20 cellular contexts compared by ENCODE assay signal in the genomic region with DNA sequence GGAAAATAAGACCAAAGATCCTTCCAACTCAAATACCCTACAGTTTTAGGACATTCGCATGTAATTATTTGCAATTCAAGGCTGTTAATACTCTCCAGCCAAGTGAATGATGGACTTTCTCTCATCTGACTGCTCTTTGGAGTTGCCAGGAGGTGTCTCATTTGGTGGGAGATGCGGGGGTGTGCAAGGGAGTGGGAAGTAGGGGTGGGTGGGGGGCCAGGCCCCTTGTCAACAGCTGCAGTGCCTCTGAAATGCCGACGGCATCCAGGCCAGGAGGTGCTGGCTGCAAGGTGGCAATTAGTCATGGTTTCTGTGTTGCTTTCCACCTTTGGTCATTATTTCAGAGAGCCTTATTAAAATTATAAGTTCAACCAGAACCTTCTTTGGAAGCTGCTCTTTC.
"Had no signal": no experiment of that assay in that cellular context is flagged by ENCODE, and none has a peak within 500 bp of the region (broad histone marks: within the 10 kb centered on the region; RNA-seq: fewer than 3 reads in every experiment).

No MANE protein-coding gene starts in this region.

- ATAC-seq: gastroesophageal sphincter; lower lobe of right lung; natural killer cell; stimulated activated naive B cell treated with anti-CD40 and anti-IgM and Interleukin-4, amounts not matched to agents 10 μg/mL and 1 μg/mL and 100 μg/mL, for 72 hours; stimulated activated naive CD8-positive, alpha-beta T cell treated with anti-CD3 and anti-CD28 coated beads, Interleukin-15, amount 100 ng/mL, for 72 hours had no signal

- DNase-seq: esophagus squamous epithelium; foreskin fibroblast; glutamatergic neuron; immature natural killer cell; left ventricle myocardium inferior; lower lobe of right lung; natural killer cell; psoas muscle; retina; spleen; stimulated activated CD4-positive, alpha-beta T cell treated with anti-CD3 and anti-CD28 coated beads, Interleukin-15, amount 100 ng/mL, for 24 hours; stimulated activated CD4-positive, alpha-beta T cell treated with anti-CD3 and anti-CD28 coated beads, Interleukin-1b, Interleukin-23, amount 100 ng/mL, for 48 hours; stimulated activated CD4-positive, alpha-beta T cell treated with anti-CD3 and anti-CD28 coated beads, Interleukin-4, amount 100 ng/mL, for 24 hours; stimulated activated naive B cell treated with anti-CD40 and anti-IgM and Interleukin-4, amounts not matched to agents 10 μg/mL and 1 μg/mL and 100 μg/mL, for 72 hours; stimulated activated naive CD8-positive, alpha-beta T cell treated with anti-CD3 and anti-CD28 coated beads, Interleukin-15, amount 100 ng/mL, for 72 hours; upper lobe of left lung had no signal

- H3K27me3 Mint-ChIP-seq: dendritic cell treated with granulocyte-macrophage colony-stimulating factor and Interleukin-4, amounts not matched to agents 40 ng/mL and 50 ng/mL, for 4 days had no signal

- H3K4me3 Mint-ChIP-seq: dendritic cell treated with granulocyte-macrophage colony-stimulating factor and Interleukin-4, amounts not matched to agents 40 ng/mL and 50 ng/mL, for 4 days; immature natural killer cell; memory B cell; mesothelial cell of epicardium; natural killer cell; stimulated activated naive B cell treated with anti-CD40 and anti-IgM and Interleukin-4, amounts not matched to agents 10 μg/mL and 1 μg/mL and 100 μg/mL, for 72 hours; stimulated activated naive CD8-positive, alpha-beta T cell treated with anti-CD3 and anti-CD28 coated beads, Interleukin-15, amount 100 ng/mL, for 72 hours had no signal

- H3K4me1 Mint-ChIP-seq: immature natural killer cell; memory B cell; mesothelial cell of epicardium; natural killer cell; stimulated activated naive B cell treated with anti-CD40 and anti-IgM and Interleukin-4, amounts not matched to agents 10 μg/mL and 1 μg/mL and 100 μg/mL, for 72 hours; stimulated activated naive CD8-positive, alpha-beta T cell treated with anti-CD3 and anti-CD28 coated beads, Interleukin-15, amount 100 ng/mL, for 72 hours had no signal

- H3K27ac ChIP-seq: lower lobe of right lung, spleen, upper lobe of left lung had no signal

- H3K36me3 Mint-ChIP-seq: immature natural killer cell, natural killer cell had no signal

- H3K27ac Mint-ChIP-seq: dendritic cell treated with granulocyte-macrophage colony-stimulating factor and Interleukin-4, amounts not matched to agents 40 ng/mL and 50 ng/mL, for 4 days; immature natural killer cell; memory B cell; mesothelial cell of epicardium; natural killer cell; stimulated activated naive B cell treated with anti-CD40 and anti-IgM and Interleukin-4, amounts not matched to agents 10 μg/mL and 1 μg/mL and 100 μg/mL, for 72 hours; stimulated activated naive CD8-positive, alpha-beta T cell treated with anti-CD3 and anti-CD28 coated beads, Interleukin-15, amount 100 ng/mL, for 72 hours had no signal
